8 cellular contexts compared by ENCODE assay signal in genomic region chr22:41091139-41092022, GRCh38. TPM values are rescaled to one million over a fixed set of nuclear protein-coding genes. Genes with fewer than 3 reads are reported as not detected.
DNase-seq lines count a peak whose midpoint lies in the region; ATAC-seq lines count a peak whose summit lies in the region.

No MANE protein-coding gene starts in this region.

- DNase-seq in NCI-H2029 treated with DMSO at 0.1 percent for 48 hours (lab: John Stamatoyannopoulos, UW): peak; percentile 88
- DNase-seq in T1000 (lab: John Stamatoyannopoulos, UW): peak; percentile 94
- peak; percentile 99 for DNase-seq in astrocyte of the hippocampus (ENCODE audit: low read depth, low spot score)
- peak; percentile 98 for DNase-seq in hepatic stellate cell (ENCODE audit: low spot score)
- DNase-seq in aorta: peak; percentile 99 to 100

- 1% methylated on average over 57 to 66 of the region's 66 CpGs for WGBS in aorta, 2 donors

- H3K27me3 ChIP-seq in rectal smooth muscle tissue (ENCODE audit: control insufficient read depth, insufficient read depth, low read length) (no peaks in the 10 kb centered on the region), aorta (ENCODE audit: control insufficient read depth in 1 of 2, insufficient read depth in 2 of 2, low read length in 1 of 2) (no peaks in the 10 kb centered on the region)

- peak overlapping the region; percentile 100 for H3K27ac ChIP-seq in rectal smooth muscle tissue (ENCODE audit: low read depth, low read length)
- H3K27ac ChIP-seq in aorta (ENCODE audit: low read depth in 1 of 2, low read length in 2 of 2): peak overlapping the region; percentile 98 to 99

- no peaks in the 10 kb centered on the region for H3K36me3 ChIP-seq in rectal smooth muscle tissue (ENCODE audit: control insufficient read depth, insufficient read depth, low read length)
- no peaks in the 10 kb centered on the region for H3K36me3 ChIP-seq in aorta (ENCODE audit: control insufficient read depth in 1 of 2, insufficient read depth in 2 of 2, low read length in 1 of 2)

- no peaks in the 10 kb centered on the region for H3K9me3 ChIP-seq in aorta (ENCODE audit: control insufficient read depth, low read length)

- H3K4me3 ChIP-seq in rectal smooth muscle tissue (ENCODE audit: low read length): peak overlapping the region; percentile 89
- H3K4me3 ChIP-seq in aorta (ENCODE audit: low read length in 2 of 2): peak overlapping the region; percentile 98 to 100

- intact Hi-C loops in aorta (cut with DNase I): loop anchor here (1.0 to 10.0 kb wide), 4 partner anchors 69 to 141 kb away; partner anchors contain the start of gene RBX1 (in 2 of the 2)

- ATAC-seq in GM18508 (IDR thresholded peaks at IDR 0.05; ENCODE audit: insufficient read depth, unreplicated experiment) (peak; percentile 34), HG02981 (IDR thresholded peaks at IDR 0.05; ENCODE audit: unreplicated experiment) (peak; percentile 72), aorta (ENCODE audit: low FRiP score) (peak; percentile 98)

- H3K9ac ChIP-seq in rectal smooth muscle tissue (ENCODE audit: low read length): peak overlapping the region; percentile 96

- peaks cover 14% of the 10 kb centered on the region for H3K4me1 ChIP-seq in rectal smooth muscle tissue (ENCODE audit: control insufficient read depth, insufficient read depth, low read length)
- peaks cover 0 to 3% of the 10 kb centered on the region in 2 donors for H3K4me1 ChIP-seq in aorta (ENCODE audit: control insufficient read depth in 1 of 2, insufficient read depth in 2 of 2, low read length in 2 of 2)

RNA-seq across cellular contexts. Expression of gene EP300, which starts 1.0 kb away (rescaled TPM):
- 10 to 100 TPM; 55.6 to 89.5 TPM for total RNA-seq in aorta
- polyA plus RNA-seq in aorta: 10 to 100 TPM in 1 of 2 donors, 1 to 10 TPM in 1; 4.9 to 18.0 TPM

Comparison
In these comparisons a context has a peak if more than half of its experiments do, and no peak if none do; other contexts are left out.
1. Peak in every context shown above with its lines: DNase-seq, ATAC-seq, H3K4me3 ChIP-seq and H3K27ac ChIP-seq.
2. ATAC-seq: peak in every context shown above with its lines; median percentile 98 in aorta; 72 in HG02981; 34 in GM18508.